ENCODE assay signal across 14 cellular contexts in genomic region chr3:14301558-14301957, GRCh38.
DNase-seq lines count a peak whose midpoint lies in the region; ATAC-seq, FAIRE-seq and TF ChIP-seq lines count a peak whose summit lies in the region.
"Had no signal": no experiment of that assay in that cellular context is flagged by ENCODE, and none has a peak within 500 bp of the region (broad histone marks: within the 10 kb centered on the region; RNA-seq: fewer than 3 reads in every experiment).

No MANE protein-coding gene starts in this region.

- peaks cover 15% of the 10 kb centered on the region for H3K4me1 ChIP-seq in HepG2 (ENCODE audit: insufficient read depth, low read length)
- peaks cover 50% of the 10 kb centered on the region for H3K4me1 ChIP-seq in stomach smooth muscle (ENCODE audit: control insufficient read depth, insufficient read depth, low read length)
- peaks cover 5 to 44% (median 12%) of the 10 kb centered on the region in 3 donors for H3K4me1 ChIP-seq in esophagus squamous epithelium

- intact Hi-C loops in HepG2 (cut with micrococcal nuclease; ENCODE audit: unreplicated experiment): loop anchor here (5.0 kb wide), 1 partner anchor 356 kb away; no protein-coding TSS in a partner anchor
- intact Hi-C loops in esophagus squamous epithelium (cut with DNase I): no loop called here

- H3K9me3 ChIP-seq in HepG2 (ENCODE audit: low read length) (no peaks in the 10 kb centered on the region), stomach smooth muscle (ENCODE audit: control insufficient read depth in 2 of 2, low read length in 2 of 2) (no peaks in the 10 kb centered on the region), esophagus squamous epithelium (no peaks in the 10 kb centered on the region)

- CTCF ChIA-PET in WTC11 (lab: Charles Lee) (interaction anchor here (1.0 kb wide), 2 partner anchors 22 to 98 kb away, joined by 3 to 4 read pairs; no protein-coding TSS in a partner anchor), HepG2 (lab: Yijun Ruan, JAX; ENCODE audit: low intra/inter-chr PET ratio, low total read pairs) (no interaction called here)

- TF ChIP-seq RAD21 in HepG2 (CRISPR knock-in tag; IDR thresholded peaks at IDR 0.05): no peak

- TF ChIP-seq CTCF in WTC11 (IDR thresholded peaks at IDR 0.05) (no peak), HepG2 (CRISPR knock-in tag; IDR thresholded peaks at IDR 0.05) (no peak), esophagus squamous epithelium (IDR thresholded peaks at IDR 0.05) (no peak)

- H3K27ac ChIP-seq in HepG2 (ENCODE audit: extremely low read length, insufficient read depth, low read length) (no peak overlapping the region), stomach smooth muscle (ENCODE audit: low read length) (peak overlapping the region; percentile 64), esophagus squamous epithelium (no peak overlapping the region)
- H3K27ac ChIP-seq: foreskin keratinocyte had no signal

- H3K9ac ChIP-seq in HepG2 (ENCODE audit: insufficient read depth, low read depth, low read length) (no peak overlapping the region), stomach smooth muscle (ENCODE audit: low read length in 2 of 2) (no peak overlapping the region)

- H3K36me3 ChIP-seq in HepG2 (replicated peaks in 1 of 2; ENCODE audit: control insufficient read depth in 1 of 2, insufficient read depth in 2 of 2, low read length in 2 of 2) (no peaks in the 10 kb centered on the region), stomach smooth muscle (ENCODE audit: control insufficient read depth in 2 of 2, insufficient read depth in 2 of 2, low read length in 2 of 2) (no peaks in the 10 kb centered on the region), esophagus squamous epithelium (no peaks in the 10 kb centered on the region)

- ATAC-seq in WTC11: peak; percentile 35
- ATAC-seq in HepG2: peak; percentile 86
- ATAC-seq in HG03520 (IDR thresholded peaks at IDR 0.05; ENCODE audit: unreplicated experiment): no peak
- ATAC-seq: CD8-positive, alpha-beta T cell; foreskin keratinocyte; stimulated activated memory B cell treated with anti-CD40 and anti-IgM and Interleukin-4, amounts not matched to agents 10 μg/mL and 1 μg/mL and 100 μg/mL, for 72 hours had no signal

- H2AFZ ChIP-seq in HepG2 (ENCODE audit: low read length): no peak overlapping the region

- DNase-seq in HuH-7.5 (ENCODE audit: low spot score): peak; percentile 74
- DNase-seq in WTC11 (ENCODE audit: low spot score): no peak
- DNase-seq in HepG2 (ENCODE audit: low spot score): peak; percentile 63
- DNase-seq in midbrain (lab: John Stamatoyannopoulos, UW): no peak
- DNase-seq in esophagus squamous epithelium (lab: John Stamatoyannopoulos, UW): no peak
- DNase-seq: activated effector memory CD4-positive, alpha-beta T cell treated with anti-CD3 and anti-CD28 coated beads, Interleukin-2, amount 50 U/mL, for 16 hours; CD8-positive, alpha-beta T cell; foreskin keratinocyte; GF-D8; immature natural killer cell; NCI-H2029 treated with DMSO at 0.1 percent for 48 hours had no signal

- TF ChIP-seq POLR2A in HepG2 (IDR thresholded peaks at IDR 0.05; ENCODE audit: insufficient read depth in 1 of 2, low read depth in 2 of 2, low read length in 2 of 2): no peak
- no peak for TF ChIP-seq POLR2A in esophagus squamous epithelium (IDR thresholded peaks at IDR 0.05)

- H3K27ac Mint-ChIP-seq in WTC11: no peak overlapping the region
- H3K27ac Mint-ChIP-seq: CD8-positive, alpha-beta T cell; immature natural killer cell; stimulated activated memory B cell treated with anti-CD40 and anti-IgM and Interleukin-4, amounts not matched to agents 10 μg/mL and 1 μg/mL and 100 μg/mL, for 72 hours had no signal

- peaks cover 6 to 37% of the 10 kb centered on the region in 2 experiments for H3K27me3 ChIP-seq in HepG2 (ENCODE audit: control insufficient read depth in 1 of 2, insufficient read depth in 2 of 2, low read length in 2 of 2)
- peaks cover 0 to 4% of the 10 kb centered on the region in 2 donors for H3K27me3 ChIP-seq in stomach smooth muscle (ENCODE audit: control insufficient read depth in 1 of 2, insufficient read depth in 2 of 2, low read length in 2 of 2)
- H3K27me3 ChIP-seq in esophagus squamous epithelium: peaks cover 0 to 43% (median 0%) of the 10 kb centered on the region in 4 donors

- H4K20me1 ChIP-seq in HepG2 (ENCODE audit: insufficient read depth, low read length): no peaks in the 10 kb centered on the region

- H3K4me1 Mint-ChIP-seq in WTC11: peaks cover 24% of the 10 kb centered on the region

- peaks cover 5% of the 10 kb centered on the region for H3K27me3 Mint-ChIP-seq in WTC11 (ENCODE audit: low read depth)

- TF ChIP-seq EP300 in HepG2 (IDR thresholded peaks at IDR 0.05; ENCODE audit: low read depth in 2 of 2, low read length in 2 of 2) (peak in 1 of 2 experiments; percentile 19; a peak in 1 of 4 replicates), HepG2 (CRISPR knock-in tag; IDR thresholded peaks at IDR 0.05; ENCODE audit: borderline replicate concordance) (no peak)

- H3K4me3 Mint-ChIP-seq in WTC11: no peak overlapping the region
- H3K4me3 Mint-ChIP-seq: CD8-positive, alpha-beta T cell; immature natural killer cell; stimulated activated memory B cell treated with anti-CD40 and anti-IgM and Interleukin-4, amounts not matched to agents 10 μg/mL and 1 μg/mL and 100 μg/mL, for 72 hours had no signal

- no peaks in the 10 kb centered on the region for H3K79me2 ChIP-seq in HepG2 (ENCODE audit: insufficient read depth, low read length)

- H3K4me2 ChIP-seq in HepG2 (ENCODE audit: low read depth, low read length): no peak overlapping the region

- H3K4me3 ChIP-seq in HepG2 (replicated peaks in 1 of 3; ENCODE audit: insufficient read depth in 1 of 3, low read depth in 2 of 3, low read length in 3 of 3) (no peak overlapping the region), stomach smooth muscle (ENCODE audit: low read length in 2 of 2) (no peak overlapping the region), esophagus squamous epithelium (no peak overlapping the region)

- no peak for FAIRE-seq in HepG2 (lab: Jason Lieb, UNC)

- POLR2A ChIA-PET in WTC11 (lab: Charles Lee): no interaction called here
- POLR2A ChIA-PET in HepG2 (lab: Yijun Ruan, JAX): no interaction called here

- no peaks in the 10 kb centered on the region for H3K36me3 Mint-ChIP-seq in WTC11
- H3K36me3 Mint-ChIP-seq: CD8-positive, alpha-beta T cell; immature natural killer cell; stimulated activated memory B cell treated with anti-CD40 and anti-IgM and Interleukin-4, amounts not matched to agents 10 μg/mL and 1 μg/mL and 100 μg/mL, for 72 hours had no signal

- 5% methylated on average over 10 of the region's 15 CpGs for WGBS in HepG2 (ENCODE audit: low lambda C conversion rate)
- WGBS in esophagus squamous epithelium, 2 donors: 51 to 56% methylated on average over 15 of the region's 15 CpGs

- no TSS peak for BruUV-seq in HepG2 (replicated peaks; lab: Mats Ljungman, UMichigan)

- no peaks in the 10 kb centered on the region for H3K9me3 Mint-ChIP-seq in WTC11
- H3K9me3 Mint-ChIP-seq: CD8-positive, alpha-beta T cell; immature natural killer cell; stimulated activated memory B cell treated with anti-CD40 and anti-IgM and Interleukin-4, amounts not matched to agents 10 μg/mL and 1 μg/mL and 100 μg/mL, for 72 hours had no signal

- in situ Hi-C loops in HepG2 (cut with HindIII; ENCODE audit: extremely low pct_ligation_motif_present, low pct_unique_long_range_greater_than_20kb): no loop called here

TF ChIP-seq in HepG2, 621 proteins besides CTCF, POLR2A, EP300 and RAD21 (continues in another document):
- TF ChIP-seq TRAFD1 (CRISPR knock-in tag; IDR thresholded peaks at IDR 0.05; ENCODE audit: borderline replicate concordance) (no peak), EZH2 (conservative IDR thresholded peaks at IDR 0.05; ENCODE audit: low read depth, low read length) (no peak), FLYWCH1 (CRISPR knock-in tag; IDR thresholded peaks at IDR 0.05) (no peak), ZNF549 (CRISPR knock-in tag; IDR thresholded peaks at IDR 0.05) (no peak), ZZZ3 (CRISPR knock-in tag; IDR thresholded peaks at IDR 0.05; ENCODE audit: borderline replicate concordance) (no peak), ZMAT5 (CRISPR knock-in tag; IDR thresholded peaks at IDR 0.05; ENCODE audit: borderline replicate concordance, low read depth) (no peak), POLR2AphosphoS2 (IDR thresholded peaks at IDR 0.05; ENCODE audit: low read depth, low read length) (no peak)

Comparison
In these comparisons a context has a peak if more than half of its experiments do, and no peak if none do; other contexts are left out.
1. DNase-seq: peak in HuH-7.5 (single experiment) and HepG2 (single experiment); none in WTC11 (single experiment), midbrain (single experiment) and esophagus squamous epithelium (single experiment).